1 cellular context compared by ENCODE assay signal in genomic region chr7:32941996-32942782, GRCh38.
TF ChIP-seq lines count a peak whose summit lies in the region.

No MANE protein-coding gene starts in this region.

TF ChIP-seq in HepG2, 621 proteins besides CTCF, POLR2A, EP300 and RAD21 (continued from another document and continues in another):
- TF ChIP-seq ZNF430 (CRISPR knock-in tag; IDR thresholded peaks at IDR 0.05) (peak; percentile 12; the same call in 1 of the 2 replicates), ZNF549 (CRISPR knock-in tag; IDR thresholded peaks at IDR 0.05) (no peak), ZNF784 (CRISPR knock-in tag; IDR thresholded peaks at IDR 0.05; ENCODE audit: borderline replicate concordance) (0 out of 2 replicates have a peak, but pooled peaks have one; percentile 47), ZNF552 (CRISPR knock-in tag; IDR thresholded peaks at IDR 0.05; ENCODE audit: borderline replicate concordance) (0 out of 2 replicates have a peak, but pooled peaks have one; percentile 17), ZNF605 (CRISPR knock-in tag; IDR thresholded peaks at IDR 0.05) (0 out of 2 replicates have a peak, but pooled peaks have one; percentile 40), ZNF567 (CRISPR knock-in tag; IDR thresholded peaks at IDR 0.05; ENCODE audit: borderline replicate concordance) (no peak), ZNF432 (CRISPR knock-in tag; IDR thresholded peaks at IDR 0.05; ENCODE audit: borderline replicate concordance) (no peak), ZNF431 (CRISPR knock-in tag; IDR thresholded peaks at IDR 0.05; ENCODE audit: borderline replicate concordance, low read depth) (no peak), MIER3 (CRISPR knock-in tag; IDR thresholded peaks at IDR 0.05; ENCODE audit: borderline replicate concordance) (no peak), ZNF704 (CRISPR knock-in tag; IDR thresholded peaks at IDR 0.05; ENCODE audit: borderline replicate concordance) (0 out of 2 replicates have a peak, but pooled peaks have one; percentile 12), MEF2D (CRISPR knock-in tag; IDR thresholded peaks at IDR 0.05) (0 out of 2 replicates have a peak, but pooled peaks have one; percentile 6), ZNF878 (CRISPR knock-in tag; IDR thresholded peaks at IDR 0.05) (no peak), GLMP (CRISPR knock-in tag; IDR thresholded peaks at IDR 0.05; ENCODE audit: borderline replicate concordance) (no peak), CERS6 (CRISPR knock-in tag; IDR thresholded peaks at IDR 0.05) (no peak), DPF2 (CRISPR knock-in tag; IDR thresholded peaks at IDR 0.05; ENCODE audit: borderline replicate concordance, low read depth) (no peak), SIN3B (IDR thresholded peaks at IDR 0.05; ENCODE audit: low read length) (no peak), AHR (CRISPR knock-in tag; IDR thresholded peaks at IDR 0.05) (no peak), HDAC2 (CRISPR knock-in tag; IDR thresholded peaks at IDR 0.05) (0 out of 2 replicates have a peak, but pooled peaks have one; percentile 12), ZHX1 (CRISPR knock-in tag; IDR thresholded peaks at IDR 0.05; ENCODE audit: low read depth) (no peak), CSRNP2 (CRISPR knock-in tag; conservative IDR thresholded peaks at IDR 0.05; ENCODE audit: low read depth) (no peak), ZNF101 (CRISPR knock-in tag; IDR thresholded peaks at IDR 0.05; ENCODE audit: borderline replicate concordance, low read depth) (no peak), FOSL2 (CRISPR knock-in tag; IDR thresholded peaks at IDR 0.05) (no peak), ZSCAN31 (CRISPR knock-in tag; IDR thresholded peaks at IDR 0.05; ENCODE audit: low read depth) (peak; percentile 19; the same call in 1 of the 2 replicates), PHB2 (IDR thresholded peaks at IDR 0.05; ENCODE audit: partially characterized antibody) (no peak), HNF4A (CRISPR knock-in tag; IDR thresholded peaks at IDR 0.05) (no peak), NFKB2 (CRISPR knock-in tag; IDR thresholded peaks at IDR 0.05; ENCODE audit: borderline replicate concordance) (peak; percentile 15; the same call in 1 of the 2 replicates), ZNF564 (CRISPR knock-in tag; IDR thresholded peaks at IDR 0.05) (0 out of 2 replicates have a peak, but pooled peaks have one; percentile 2), RNF2 (conservative IDR thresholded peaks at IDR 0.05; ENCODE audit: low read depth) (no peak), MED1 (CRISPR knock-in tag; IDR thresholded peaks at IDR 0.05) (peak; percentile 6; the same call in 1 of the 2 replicates), SP1 (IDR thresholded peaks at IDR 0.05) (no peak), SP1 (CRISPR knock-in tag; IDR thresholded peaks at IDR 0.05) (no peak), HBP1 (CRISPR knock-in tag; IDR thresholded peaks at IDR 0.05; ENCODE audit: low read depth) (no peak), BRD4 (CRISPR knock-in tag; IDR thresholded peaks at IDR 0.05) (0 out of 2 replicates have a peak, but pooled peaks have one; percentile 32), ZNF18 (CRISPR knock-in tag; IDR thresholded peaks at IDR 0.05; ENCODE audit: insufficient replicate concordance) (peak; percentile 11), ZIK1 (CRISPR knock-in tag; IDR thresholded peaks at IDR 0.05; ENCODE audit: borderline replicate concordance, low read depth) (0 out of 2 replicates have a peak, but pooled peaks have one; percentile 2), ZSCAN30 (CRISPR knock-in tag; IDR thresholded peaks at IDR 0.05) (no peak), NFRKB (IDR thresholded peaks at IDR 0.05) (no peak), ZNF83 (CRISPR knock-in tag; IDR thresholded peaks at IDR 0.05; ENCODE audit: borderline replicate concordance) (no peak), GATAD1 (CRISPR knock-in tag; IDR thresholded peaks at IDR 0.05) (no peak), ZNF501 (CRISPR knock-in tag; IDR thresholded peaks at IDR 0.05) (no peak), ZEB1 (IDR thresholded peaks at IDR 0.05; ENCODE audit: insufficient replicate concordance, low read depth) (no peak), XBP1 (CRISPR knock-in tag; IDR thresholded peaks at IDR 0.05) (no peak), ZNF234 (CRISPR knock-in tag; conservative IDR thresholded peaks at IDR 0.05) (no peak), PAWR (CRISPR knock-in tag; IDR thresholded peaks at IDR 0.05; ENCODE audit: borderline replicate concordance) (no peak), ZNF772 (CRISPR knock-in tag; IDR thresholded peaks at IDR 0.05) (0 out of 2 replicates have a peak, but pooled peaks have one; percentile 32), E2F1 (CRISPR knock-in tag; IDR thresholded peaks at IDR 0.05) (no peak), KDM3A (CRISPR knock-in tag; IDR thresholded peaks at IDR 0.05; ENCODE audit: low read depth) (no peak), ZKSCAN8 (CRISPR knock-in tag; IDR thresholded peaks at IDR 0.05; ENCODE audit: borderline replicate concordance) (no peak), SRSF1 (optimal IDR thresholded peaks at IDR 0.05; ENCODE audit: low read depth, low read length) (no peak), HNF4G (IDR thresholded peaks at IDR 0.05; ENCODE audit: borderline replicate concordance, low read depth, low read length) (no peak), HNF4G (CRISPR knock-in tag; IDR thresholded peaks at IDR 0.05; ENCODE audit: borderline replicate concordance, low read depth) (no peak), LRRFIP1 (CRISPR knock-in tag; conservative IDR thresholded peaks at IDR 0.05) (no peak), MAX (IDR thresholded peaks at IDR 0.05) (peak; percentile 29; the same call in 1 of the 2 replicates), CHD2 (IDR thresholded peaks at IDR 0.05; ENCODE audit: low read depth, low read length) (no peak), ZNF274 (CRISPR knock-in tag; IDR thresholded peaks at IDR 0.05) (no peak; the same call in 1 of the 2 replicates)
